In genomic region chr22:29635734-29636357, GRCh38 we compare ENCODE assay signal across 9 cellular contexts. TPM values are rescaled to one million over a fixed set of nuclear protein-coding genes. Genes with fewer than 3 reads are reported as not detected.
DNase-seq lines count a peak whose midpoint lies in the region; ATAC-seq, FAIRE-seq and TF ChIP-seq lines count a peak whose summit lies in the region.
"Had no signal": no experiment of that assay in that cellular context is flagged by ENCODE, and none has a peak within 500 bp of the region (broad histone marks: within the 10 kb centered on the region; RNA-seq: fewer than 3 reads in every experiment).

No MANE protein-coding gene starts in this region.

- H3K9me3 Mint-ChIP-seq in activated naive CD4-positive, alpha-beta T cell treated with anti-CD3 and anti-CD28 coated beads, Interleukin-2, amount 10 ng/mL, durations not matched to agents 7 days and 5 days, result no peaks in the 10 kb centered on the region
- H3K9me3 Mint-ChIP-seq: stimulated activated naive CD8-positive, alpha-beta T cell treated with anti-CD3 and anti-CD28 coated beads, Interleukin-15, Interleukin-2, amounts not matched to agents 100 ng/mL and 50 ng/mL, for 24 hours had no signal

- H3K36me3 Mint-ChIP-seq in activated naive CD4-positive, alpha-beta T cell treated with anti-CD3 and anti-CD28 coated beads, Interleukin-2, amount 10 ng/mL, durations not matched to agents 7 days and 5 days, result peaks cover 16% of the 10 kb centered on the region

- peak; percentile 65 for FAIRE-seq in islet of Langerhans (lab: Jason Lieb, UNC)

- DNase-seq in AG08396 (ENCODE audit: low spot score) (peak; percentile 47), NCI-H345 treated with DMSO at 0.1 percent for 48 hours (lab: John Stamatoyannopoulos, UW; ENCODE audit: unreplicated experiment) (peak; percentile 9), astrocyte of the spinal cord (ENCODE audit: low read depth, low spot score) (peak; percentile 72), uterus (no peak)
- DNase-seq in activated naive CD4-positive, alpha-beta T cell treated with anti-CD3 and anti-CD28 coated beads, Interleukin-2, amount 10 ng/mL, durations not matched to agents 7 days and 5 days, result no peak

- no peak for TF ChIP-seq POLR2A in uterus (IDR thresholded peaks at IDR 0.05)

- H3K9me3 ChIP-seq in uterus, result no peaks in the 10 kb centered on the region

- no peaks in the 10 kb centered on the region for H3K27me3 Mint-ChIP-seq in activated naive CD4-positive, alpha-beta T cell treated with anti-CD3 and anti-CD28 coated beads, Interleukin-2, amount 10 ng/mL, durations not matched to agents 7 days and 5 days
- H3K27me3 Mint-ChIP-seq: stimulated activated naive CD8-positive, alpha-beta T cell treated with anti-CD3 and anti-CD28 coated beads, Interleukin-15, Interleukin-2, amounts not matched to agents 100 ng/mL and 50 ng/mL, for 24 hours had no signal

- no peaks in the 10 kb centered on the region for H3K4me1 ChIP-seq in uterus

- ATAC-seq in HG02759 (IDR thresholded peaks at IDR 0.05; ENCODE audit: unreplicated experiment), result no peak

- no peaks in the 10 kb centered on the region for H3K27me3 ChIP-seq in uterus

- no peaks in the 10 kb centered on the region for H3K36me3 ChIP-seq in uterus

- CTCF ChIA-PET in activated naive CD4-positive, alpha-beta T cell treated with anti-CD3 and anti-CD28 coated beads, Interleukin-2, amount 10 ng/mL, durations not matched to agents 7 days and 5 days (lab: Charles Lee), result interaction anchor here (0.6 to 3.5 kb wide), 22 partner anchors 8 to 652 kb away, joined by 3 to 13 read pairs (median 4); partner anchors contain the start of gene ZMAT5

- no peak overlapping the region for H3K4me3 ChIP-seq in astrocyte of the spinal cord (ENCODE audit: low read depth, low read length)
- H3K4me3 ChIP-seq in uterus, result no peak overlapping the region

- H3K4me1 Mint-ChIP-seq in activated naive CD4-positive, alpha-beta T cell treated with anti-CD3 and anti-CD28 coated beads, Interleukin-2, amount 10 ng/mL, durations not matched to agents 7 days and 5 days, result peaks cover 20% of the 10 kb centered on the region

- no peak overlapping the region for H3K27ac ChIP-seq in uterus

- in situ Hi-C loops in astrocyte of the spinal cord (cut with HindIII; ENCODE audit: low sequenced_read_pairs), result no loop called here

- intact Hi-C loops in uterus (cut with DNase I; ENCODE audit: low total_unique reads), result no loop called here

- H3K4me3 Mint-ChIP-seq in activated naive CD4-positive, alpha-beta T cell treated with anti-CD3 and anti-CD28 coated beads, Interleukin-2, amount 10 ng/mL, durations not matched to agents 7 days and 5 days, result no peak overlapping the region
- H3K4me3 Mint-ChIP-seq: stimulated activated naive CD8-positive, alpha-beta T cell treated with anti-CD3 and anti-CD28 coated beads, Interleukin-15, Interleukin-2, amounts not matched to agents 100 ng/mL and 50 ng/mL, for 24 hours had no signal

- TF ChIP-seq CTCF in GM12873 (IDR thresholded peaks at IDR 0.05; ENCODE audit: insufficient read depth, low read depth, low read length, missing control alignments) (peak; percentile 78), astrocyte of the spinal cord (IDR thresholded peaks at IDR 0.05; ENCODE audit: low read depth, low read length) (peak; percentile 72), uterus (IDR thresholded peaks at IDR 0.05) (peak; percentile 33 to 54 (median 52))

- no peak overlapping the region for H3K27ac Mint-ChIP-seq in activated naive CD4-positive, alpha-beta T cell treated with anti-CD3 and anti-CD28 coated beads, Interleukin-2, amount 10 ng/mL, durations not matched to agents 7 days and 5 days
- H3K27ac Mint-ChIP-seq: stimulated activated naive CD8-positive, alpha-beta T cell treated with anti-CD3 and anti-CD28 coated beads, Interleukin-15, Interleukin-2, amounts not matched to agents 100 ng/mL and 50 ng/mL, for 24 hours had no signal

RNA-seq across cellular contexts. Expression of gene NF2, which starts 32.4 kb away (rescaled TPM):
- total RNA-seq in uterus, result 10 to 100 TPM; 17.7 to 52.9 (median 33.8) TPM

RNA-seq across cellular contexts. Expression of gene NIPSNAP1, which starts 54.9 kb away (rescaled TPM):
- total RNA-seq in uterus, result 10 to 100 TPM in 2 of 4 donors, 1 to 10 TPM in 2; 1.2 to 36.2 (median 15.5) TPM

Comparison
In these comparisons a context has a peak if more than half of its experiments do, and no peak if none do; other contexts are left out.
1. DNase-seq: peak in AG08396 (single experiment), NCI-H345 treated with DMSO at 0.1 percent for 48 hours (single experiment) and astrocyte of the spinal cord (single experiment); none in uterus (0 of 2) and activated naive CD4-positive, alpha-beta T cell treated with anti-CD3 and anti-CD28 coated beads, Interleukin-2, amount 10 ng/mL, durations not matched to agents 7 days and 5 days (single experiment).
2. Peak in every context shown above with its lines, with median percentiles within 50 percentile points of each other: CTCF ChIP-seq.